Comparison of ENCODE assay signal across 8 cellular contexts in genomic region chr7:24756989-24757798, GRCh38. TPM values are rescaled to one million over a fixed set of nuclear protein-coding genes. Genes with fewer than 3 reads are reported as not detected.
DNase-seq lines count a peak whose midpoint lies in the region; ATAC-seq, FAIRE-seq and TF ChIP-seq lines count a peak whose summit lies in the region.

GSDME (minus strand) TSS chr7:24757464; CDS start chr7:24749774, 7,690 bp downstream.

- peaks cover 7% of the 10 kb centered on the region; the same call in 1 of the 2 replicates for H3K9me3 ChIP-seq in Karpas-422 (ENCODE audit: low read length)
- no peaks in the 10 kb centered on the region for H3K9me3 ChIP-seq in endothelial cell of umbilical vein (replicated peaks; ENCODE audit: control insufficient read depth, insufficient read depth, low read length)
- no peaks in the 10 kb centered on the region for H3K9me3 ChIP-seq in mesenchymal stem cell (ENCODE audit: control insufficient read depth, low read length)
- H3K9me3 ChIP-seq in stomach = peaks cover 0 to 9% (median 0%) of the 10 kb centered on the region in 4 donors

- peak within 1 kb of the TSS; percentile 74 for H3K4me3 Mint-ChIP-seq in activated CD4-positive, alpha-beta memory T cell treated with anti-CD3 and anti-CD28 coated beads, Interleukin-2, amount 10 ng/mL, durations not matched to agents 7 days and 5 days

- no peaks in the 10 kb centered on the region for H3K36me3 Mint-ChIP-seq in activated CD4-positive, alpha-beta memory T cell treated with anti-CD3 and anti-CD28 coated beads, Interleukin-2, amount 10 ng/mL, durations not matched to agents 7 days and 5 days (ENCODE audit: low read depth)

- H4K20me1 ChIP-seq in Karpas-422 (ENCODE audit: insufficient read depth, low read depth, low read length) = no peaks in the 10 kb centered on the region
- no peaks in the 10 kb centered on the region for H4K20me1 ChIP-seq in endothelial cell of umbilical vein (replicated peaks; ENCODE audit: control insufficient read depth, extremely low read depth, insufficient read depth, low read length)

- H4K91ac ChIP-seq in mesenchymal stem cell (ENCODE audit: low read length) = peak within 1 kb of the TSS; percentile 47

- H3K4me1 Mint-ChIP-seq in activated CD4-positive, alpha-beta memory T cell treated with anti-CD3 and anti-CD28 coated beads, Interleukin-2, amount 10 ng/mL, durations not matched to agents 7 days and 5 days = peaks cover 25% of the 10 kb centered on the region

- H2BK12ac ChIP-seq in mesenchymal stem cell (ENCODE audit: low read length in 2 of 2) = peak within 1 kb of the TSS in 1 of 2 experiments; percentile 88

- H3K79me2 ChIP-seq in Karpas-422 (ENCODE audit: low read length) (no peaks in the 10 kb centered on the region), endothelial cell of umbilical vein (ENCODE audit: control insufficient read depth, insufficient read depth, low read length) (no peaks in the 10 kb centered on the region)

- TF ChIP-seq POLR2A in GM10847 (IDR thresholded peaks at IDR 0.05; ENCODE audit: extremely low read depth, insufficient read length) = peak; percentile 19
- peak; percentile 69 for TF ChIP-seq POLR2A in endothelial cell of umbilical vein (IDR thresholded peaks at IDR 0.05; ENCODE audit: low read depth, low read length)
- no peak for TF ChIP-seq POLR2A in stomach (IDR thresholded peaks at IDR 0.05)

- H3K14ac ChIP-seq in mesenchymal stem cell (ENCODE audit: low read length in 2 of 2) = peak within 1 kb of the TSS in 1 of 2 experiments; percentile 83

- peak within 1 kb of the TSS; percentile 42 for H2BK120ac ChIP-seq in mesenchymal stem cell (ENCODE audit: low read depth, low read length)

- H3K9me1 ChIP-seq in endothelial cell of umbilical vein (replicated peaks; ENCODE audit: control insufficient read depth, extremely low read depth, insufficient read depth, low read length) = no peaks in the 10 kb centered on the region

- H3K23ac ChIP-seq in mesenchymal stem cell (ENCODE audit: low read length in 2 of 2) = no peak within 1 kb of the TSS

- H3K4me2 ChIP-seq in Karpas-422 (ENCODE audit: low read depth, low read length, poor library complexity, severe bottlenecking) = peak within 1 kb of the TSS; percentile 30
- peak within 1 kb of the TSS; percentile 46 for H3K4me2 ChIP-seq in endothelial cell of umbilical vein (ENCODE audit: insufficient read depth, low read length)
- peak within 1 kb of the TSS; percentile 64 for H3K4me2 ChIP-seq in mesenchymal stem cell (ENCODE audit: low read length, poor library complexity, severe bottlenecking)

- under 1% methylated on average over 57 of the region's 89 CpGs for WGBS in mesenchymal stem cell
- 0 to 2% (median 1%) methylated on average over 32 to 88 of the region's 89 CpGs for WGBS in stomach, 5 donors

- H3K27ac ChIP-seq in Karpas-422 (ENCODE audit: low read length) = no peak within 1 kb of the TSS
- H3K27ac ChIP-seq in endothelial cell of umbilical vein (ENCODE audit: insufficient read depth, low read depth, low read length) = peak within 1 kb of the TSS; percentile 63
- H3K27ac ChIP-seq in mesenchymal stem cell (ENCODE audit: low read length, poor library complexity, severe bottlenecking) = peak within 1 kb of the TSS; percentile 69
- peak within 1 kb of the TSS; percentile 44 to 83 (median 78) for H3K27ac ChIP-seq in stomach

- H3K79me1 ChIP-seq in mesenchymal stem cell (replicated peaks; ENCODE audit: low read length, poor library complexity, severe bottlenecking) = peaks cover 8% of the 10 kb centered on the region

- TF ChIP-seq CTCF in endothelial cell of umbilical vein (IDR thresholded peaks at IDR 0.05; ENCODE audit: extremely low read depth in 1 of 2, insufficient read depth in 1 of 2, low read depth in 1 of 2, low read length in 2 of 2) = no peak
- TF ChIP-seq CTCF in stomach (IDR thresholded peaks at IDR 0.05) = no peak

- intact Hi-C loops in endothelial cell of umbilical vein (cut with micrococcal nuclease) = loop anchor here (2.0 to 5.0 kb wide), 3 partner anchors 30 to 335 kb away; partner anchors contain the start of gene PALS2
- intact Hi-C loops in stomach (cut with DNase I; ENCODE audit: low total_unique reads) = no loop called here

- no peak within 1 kb of the TSS for H3K27ac Mint-ChIP-seq in activated CD4-positive, alpha-beta memory T cell treated with anti-CD3 and anti-CD28 coated beads, Interleukin-2, amount 10 ng/mL, durations not matched to agents 7 days and 5 days

- peak within 1 kb of the TSS; percentile 83 for H4K8ac ChIP-seq in mesenchymal stem cell (ENCODE audit: low read length)

- DNase-seq in Karpas-422 (no peak), endothelial cell of umbilical vein (ENCODE audit: low read depth, low spot score) (peak; percentile 63), mesenchymal stem cell (peak; percentile 71), stomach (peak; percentile 46), NCI-H774 (lab: John Stamatoyannopoulos, UW) (no peak)
- DNase-seq in activated CD4-positive, alpha-beta memory T cell treated with anti-CD3 and anti-CD28 coated beads, Interleukin-2, amount 10 ng/mL, durations not matched to agents 7 days and 5 days = peak; percentile 36

- H3K27me3 ChIP-seq in Karpas-422 (ENCODE audit: low read length) (no peaks in the 10 kb centered on the region), endothelial cell of umbilical vein (ENCODE audit: control insufficient read depth in 2 of 2, insufficient read depth in 2 of 2, low read length in 2 of 2) (peaks cover 3% of the 10 kb centered on the region in 2 experiments), mesenchymal stem cell (ENCODE audit: control insufficient read depth in 1 of 2, insufficient read depth in 1 of 2, low read length in 2 of 2) (no peaks in the 10 kb centered on the region), stomach (peaks cover 0 to 39% (median 22%) of the 10 kb centered on the region in 3 donors)

- CTCF ChIA-PET in activated CD4-positive, alpha-beta memory T cell treated with anti-CD3 and anti-CD28 coated beads, Interleukin-2, amount 10 ng/mL, durations not matched to agents 7 days and 5 days (lab: Charles Lee) = interaction anchor here (0.5 to 1.0 kb wide), 3 partner anchors 42 to 337 kb away, joined by 3 to 4 read pairs (median 3); no protein-coding TSS in a partner anchor
- CTCF ChIA-PET in endothelial cell of umbilical vein (lab: Charles Lee) = interaction anchor here (1.0 to 1.9 kb wide), 5 partner anchors 34 to 337 kb away, joined by 3 to 9 read pairs (median 4); partner anchors contain the start of gene PALS2

- peak within 1 kb of the TSS; percentile 57 for H2AK5ac ChIP-seq in mesenchymal stem cell (ENCODE audit: low read length, severe bottlenecking)

- no peaks in the 10 kb centered on the region for H3K9me2 ChIP-seq in Karpas-422 (replicated peaks; ENCODE audit: insufficient read depth, low read length)

- peak within 1 kb of the TSS; percentile 17 to 92 for H3K4ac ChIP-seq in mesenchymal stem cell (ENCODE audit: low read depth in 1 of 2, low read length in 2 of 2)

- peak; percentile 53 for ATAC-seq in GM21737 (IDR thresholded peaks at IDR 0.05; ENCODE audit: unreplicated experiment)

- H3K4me1 ChIP-seq in Karpas-422 (ENCODE audit: low read length) (no peaks in the 10 kb centered on the region), endothelial cell of umbilical vein (ENCODE audit: control insufficient read depth, extremely low read depth, insufficient read depth, low read length) (peaks cover 24% of the 10 kb centered on the region), mesenchymal stem cell (ENCODE audit: control insufficient read depth, insufficient read depth, low read depth, low read length) (peaks cover 11% of the 10 kb centered on the region), stomach (peaks cover 6 to 21% (median 19%) of the 10 kb centered on the region in 4 donors)

- no peaks in the 10 kb centered on the region for H3K9me3 Mint-ChIP-seq in activated CD4-positive, alpha-beta memory T cell treated with anti-CD3 and anti-CD28 coated beads, Interleukin-2, amount 10 ng/mL, durations not matched to agents 7 days and 5 days

- peak within 1 kb of the TSS; percentile 61 for H2BK5ac ChIP-seq in mesenchymal stem cell (ENCODE audit: low read depth, low read length, poor library complexity, severe bottlenecking)

- no peak for TF ChIP-seq EP300 in stomach (IDR thresholded peaks at IDR 0.05)

- H3K9ac ChIP-seq in Karpas-422 (ENCODE audit: low read length) = peak within 1 kb of the TSS; percentile 33
- peak within 1 kb of the TSS; percentile 84 for H3K9ac ChIP-seq in endothelial cell of umbilical vein (replicated peaks; ENCODE audit: extremely low read depth, insufficient read depth, low read length)
- H3K9ac ChIP-seq in mesenchymal stem cell (ENCODE audit: low read length) = peak within 1 kb of the TSS; percentile 92

- POLR2A ChIA-PET in activated CD4-positive, alpha-beta memory T cell treated with anti-CD3 and anti-CD28 coated beads, Interleukin-2, amount 10 ng/mL, durations not matched to agents 7 days and 5 days (lab: Charles Lee) = interaction anchor here (1.2 to 1.9 kb wide), 2 partner anchors 20 to 368 kb away, joined by 4 to 10 read pairs; partner anchors contain the start of gene CYCS
- POLR2A ChIA-PET in endothelial cell of umbilical vein (lab: Charles Lee) = interaction anchor here (0.6 kb wide), 1 partner anchor 327 kb away, joined by 6 read pairs; no protein-coding TSS in a partner anchor

- peak; percentile 56 for FAIRE-seq in endothelial cell of umbilical vein (lab: Jason Lieb, UNC)

- H2BK15ac ChIP-seq in mesenchymal stem cell (ENCODE audit: low read depth, poor library complexity, severe bottlenecking) = peak within 1 kb of the TSS; percentile 83

- dilution Hi-C loops in endothelial cell of umbilical vein (cut with MboI; ENCODE audit: extremely low pct_ligation_motif_present, low sequenced_read_pairs) = no loop called here

- H2AFZ ChIP-seq in Karpas-422 (ENCODE audit: low read length) (no peak within 1 kb of the TSS), endothelial cell of umbilical vein (ENCODE audit: low read depth, low read length) (peak within 1 kb of the TSS; percentile 94), mesenchymal stem cell (ENCODE audit: low read depth, low read length) (peak within 1 kb of the TSS; percentile 72)

- no TSS peak for BruUV-seq in endothelial cell of umbilical vein (replicated peaks; lab: Mats Ljungman, UMichigan)

- peaks cover 66% of the 10 kb centered on the region for H3K27me3 Mint-ChIP-seq in activated CD4-positive, alpha-beta memory T cell treated with anti-CD3 and anti-CD28 coated beads, Interleukin-2, amount 10 ng/mL, durations not matched to agents 7 days and 5 days

- H3K4me3 ChIP-seq in Karpas-422 (ENCODE audit: low read length) (peak within 1 kb of the TSS; percentile 42; the same call in 1 of the 2 replicates), endothelial cell of umbilical vein (replicated peaks in 1 of 3; ENCODE audit: insufficient read depth in 1 of 3, low read depth in 1 of 3, low read length in 3 of 3) (peak within 1 kb of the TSS; percentile 55 to 77 (median 75)), mesenchymal stem cell (ENCODE audit: insufficient read depth in 1 of 2, low read depth in 1 of 2, low read length in 2 of 2) (peak within 1 kb of the TSS; percentile 79 to 82), stomach (peak within 1 kb of the TSS; percentile 69 to 75 (median 74))

- peak within 1 kb of the TSS; percentile 85 to 88 for H3K18ac ChIP-seq in mesenchymal stem cell (ENCODE audit: low read depth in 1 of 2, low read length in 2 of 2)

- H3K36me3 ChIP-seq in Karpas-422 (ENCODE audit: insufficient read depth, low read length) = peaks cover 25% of the 10 kb centered on the region
- H3K36me3 ChIP-seq in endothelial cell of umbilical vein (ENCODE audit: control insufficient read depth in 2 of 2, extremely low read depth in 1 of 2, insufficient read depth in 2 of 2, low read length in 2 of 2) = no peaks in the 10 kb centered on the region
- H3K36me3 ChIP-seq in mesenchymal stem cell (ENCODE audit: control insufficient read depth in 1 of 2, insufficient read depth in 2 of 2, low read depth in 1 of 2, low read length in 2 of 2) = no peaks in the 10 kb centered on the region
- H3K36me3 ChIP-seq in stomach = no peaks in the 10 kb centered on the region

RNA-seq across cellular contexts. Expression of gene GSDME, which starts in this region (rescaled TPM):
- 6.0 and 9.8 TPM in 2 replicates for total RNA-seq in Karpas-422 (2014; rRNA removed; shearing (Covaris generic); ENCODE audit: low replicate concordance)
- total RNA-seq in activated CD4-positive, alpha-beta memory T cell treated with anti-CD3 and anti-CD28 coated beads, Interleukin-2, amount 10 ng/mL, durations not matched to agents 7 days and 5 days = 1 to 10 TPM; 1.7 to 1.8 TPM
- total RNA-seq in endothelial cell of umbilical vein (21.3 and 23.4 TPM in 2 replicates), stomach (10 to 100 TPM in 1 of 5 donors, 1 to 10 TPM in 3, not detected in 1; 4.5 to 11.9 (median 7.2) TPM)
- polyA plus RNA-seq in endothelial cell of umbilical vein (18.0 and 21.1 TPM in 2 replicates), stomach (1 to 10 TPM; 2.6 to 3.9 (median 3.4) TPM)
- 21.2 and 22.6 TPM in 2 replicates for polyA plus RNA-seq in endothelial cell of umbilical vein (2011; cell fraction: cytosol; rRNA removed)
- 35.9 and 37.7 TPM in 2 replicates for polyA plus RNA-seq in endothelial cell of umbilical vein (2011; cell fraction: nucleus; rRNA removed)
- 31.1 and 36.7 TPM in 2 replicates for polyA plus RNA-seq in endothelial cell of umbilical vein (2012)
- polyA minus RNA-seq in endothelial cell of umbilical vein = 31.2 and 45.3 TPM in 2 replicates
- 14.7 TPM for polyA minus RNA-seq in endothelial cell of umbilical vein (2011; cell fraction: cytosol; rRNA and poly(A)+ RNA removed)
- 18.1 and 27.4 TPM in 2 replicates for polyA minus RNA-seq in endothelial cell of umbilical vein (2011; cell fraction: nucleus; rRNA and poly(A)+ RNA removed)
- 21.3 TPM for polyA plus RNA-seq in mesenchymal stem cell (2013, experiment 1 of 2)
- polyA plus RNA-seq in mesenchymal stem cell (2013, experiment 2 of 2) = 21.1 TPM

Comparison
In these comparisons a context has a peak if more than half of its experiments do, and no peak if none do; other contexts are left out.
1. POLR2A ChIP-seq: peak in GM10847 (single experiment) and endothelial cell of umbilical vein (single experiment); none in stomach (0 of 4).
2. DNase-seq: peak in activated CD4-positive, alpha-beta memory T cell treated with anti-CD3 and anti-CD28 coated beads, Interleukin-2, amount 10 ng/mL, durations not matched to agents 7 days and 5 days (single experiment), endothelial cell of umbilical vein (single experiment), mesenchymal stem cell (single experiment) and stomach (single experiment); none in Karpas-422 (single experiment) and NCI-H774 (single experiment).
3. H3K9ac ChIP-seq: peak in every context shown above with its lines; median percentile 92 in mesenchymal stem cell; 84 in endothelial cell of umbilical vein; 33 in Karpas-422.
4. Peak in every context shown above with its lines, with median percentiles within 50 percentile points of each other: H3K4me2 ChIP-seq and H3K4me3 ChIP-seq.